ENCODE assay signal across 9 cellular contexts in genomic region chr17:27489045-27489715, GRCh38. TPM values are rescaled to one million over a fixed set of nuclear protein-coding genes. Genes with fewer than 3 reads are reported as not detected.
DNase-seq lines count a peak whose midpoint lies in the region; ATAC-seq, FAIRE-seq and TF ChIP-seq lines count a peak whose summit lies in the region.
"Had no signal": no experiment of that assay in that cellular context is flagged by ENCODE, and none has a peak within 500 bp of the region (broad histone marks: within the 10 kb centered on the region; RNA-seq: fewer than 3 reads in every experiment).

No MANE protein-coding gene starts in this region.

- FAIRE-seq in GM12891 (lab: Jason Lieb, UNC) = no peak
- FAIRE-seq: frontal cortex had no signal

- DNase-seq in HCT116 (ENCODE audit: low read depth, low spot score) = no peak
- DNase-seq in left cardiac atrium = peak; percentile 94
- DNase-seq in smooth muscle cell (lab: John Stamatoyannopoulos, UW; ENCODE audit: unreplicated experiment) = no peak
- no peak for DNase-seq in natural killer cell treated with Interleukin-12 subunit alpha and Interleukin-12 subunit beta and Interleukin-15 and Interleukin-18, amount 100 ng/mL, for 72 hours (ENCODE audit: low spot score)
- no peak for DNase-seq in GM12891 (ENCODE audit: insufficient read length, low spot score)

- peaks cover 25% of the 10 kb centered on the region for H3F3A ChIP-seq in smooth muscle cell (ENCODE audit: low read depth)

- H3K36me3 Mint-ChIP-seq in activated T-helper 17 cell treated with anti-CD3 and anti-CD28 coated beads, Interleukin-2, amount 50 U/mL, for 72 hours (ENCODE audit: low read depth) = peaks cover 18% of the 10 kb centered on the region
- H3K36me3 Mint-ChIP-seq in natural killer cell treated with Interleukin-12 subunit alpha and Interleukin-12 subunit beta and Interleukin-15 and Interleukin-18, amount 100 ng/mL, for 72 hours = no peaks in the 10 kb centered on the region

- H3K27ac Mint-ChIP-seq in activated T-helper 17 cell treated with anti-CD3 and anti-CD28 coated beads, Interleukin-2, amount 50 U/mL, for 72 hours = peak overlapping the region; percentile 4
- peak overlapping the region in 1 of 2 donors; percentile 36 for H3K27ac Mint-ChIP-seq in natural killer cell treated with Interleukin-12 subunit alpha and Interleukin-12 subunit beta and Interleukin-15 and Interleukin-18, amount 100 ng/mL, for 72 hours

- no peaks in the 10 kb centered on the region for H3K27me3 Mint-ChIP-seq in activated T-helper 17 cell treated with anti-CD3 and anti-CD28 coated beads, Interleukin-2, amount 50 U/mL, for 72 hours
- no peaks in the 10 kb centered on the region for H3K27me3 Mint-ChIP-seq in natural killer cell treated with Interleukin-12 subunit alpha and Interleukin-12 subunit beta and Interleukin-15 and Interleukin-18, amount 100 ng/mL, for 72 hours

- H3K27ac ChIP-seq in HCT116 (ENCODE audit: low read depth, low read length) = no peak overlapping the region
- peak overlapping the region; percentile 21 for H3K27ac ChIP-seq in smooth muscle cell (ENCODE audit: low read depth)

- H3K4me2 ChIP-seq in HCT116 (ENCODE audit: low read length) (no peak overlapping the region), smooth muscle cell (peak overlapping the region; percentile 59)

- BruUV-seq in HCT116 (replicated peaks; lab: Mats Ljungman, UMichigan) = no TSS peak

- ATAC-seq in HCT116 = peak; percentile 67; the same call in 1 of the 2 replicates
- ATAC-seq in activated T-helper 17 cell treated with anti-CD3 and anti-CD28 coated beads, Interleukin-2, amount 50 U/mL, for 72 hours (replicated peaks) = no peak
- peak; percentile 80 to 92 for ATAC-seq in left cardiac atrium
- no peak for ATAC-seq in natural killer cell treated with Interleukin-12 subunit alpha and Interleukin-12 subunit beta and Interleukin-15 and Interleukin-18, amount 100 ng/mL, for 72 hours
- ATAC-seq in HG03342 (IDR thresholded peaks at IDR 0.05; ENCODE audit: unreplicated experiment) = no peak
- ATAC-seq in GM21825 (IDR thresholded peaks at IDR 0.05; ENCODE audit: unreplicated experiment) = no peak

- peaks cover 17% of the 10 kb centered on the region for H3K4me1 Mint-ChIP-seq in activated T-helper 17 cell treated with anti-CD3 and anti-CD28 coated beads, Interleukin-2, amount 50 U/mL, for 72 hours
- peaks cover 28 to 31% of the 10 kb centered on the region in 2 donors for H3K4me1 Mint-ChIP-seq in natural killer cell treated with Interleukin-12 subunit alpha and Interleukin-12 subunit beta and Interleukin-15 and Interleukin-18, amount 100 ng/mL, for 72 hours (ENCODE audit: low read depth in 2 of 2)

- H4K20me1 ChIP-seq in HCT116 (ENCODE audit: insufficient read depth) (no peaks in the 10 kb centered on the region), smooth muscle cell (ENCODE audit: low read depth) (peaks cover 100% of the 10 kb centered on the region)

- peaks cover 19 to 45% of the 10 kb centered on the region in 2 experiments for H3K4me1 ChIP-seq in HCT116 (ENCODE audit: control insufficient read depth in 1 of 2, insufficient read depth in 2 of 2, low read length in 2 of 2)
- peaks cover 48% of the 10 kb centered on the region for H3K4me1 ChIP-seq in smooth muscle cell (ENCODE audit: low read depth)

- no peaks in the 10 kb centered on the region for H3K9me3 ChIP-seq in HCT116 (ENCODE audit: control insufficient read depth in 1 of 2, insufficient read depth in 1 of 2, low read depth in 1 of 2, low read length in 2 of 2)
- H3K9me3 ChIP-seq in smooth muscle cell (replicated peaks; ENCODE audit: low read depth) = no peaks in the 10 kb centered on the region

- TF ChIP-seq RAD21 in HCT116 (IDR thresholded peaks at IDR 0.05; ENCODE audit: low read depth) = no peak

- no peaks in the 10 kb centered on the region for H3K9me2 ChIP-seq in HCT116 (ENCODE audit: insufficient read depth)

- H2AFZ ChIP-seq in HCT116 (ENCODE audit: low read depth, low read length, poor library complexity, severe bottlenecking) (no peak overlapping the region), smooth muscle cell (ENCODE audit: low read depth) (no peak overlapping the region)

- no peaks in the 10 kb centered on the region for H3K36me3 ChIP-seq in HCT116 (ENCODE audit: control insufficient read depth in 1 of 2, insufficient read depth in 2 of 2, low read length in 2 of 2)
- no peaks in the 10 kb centered on the region for H3K36me3 ChIP-seq in smooth muscle cell (ENCODE audit: low read depth)

- CTCF ChIA-PET in HCT116 (lab: Charles Lee) = no interaction called here

- H3K4me3 ChIP-seq in HCT116 (replicated peaks in 1 of 2; ENCODE audit: low read depth in 1 of 2, low read length in 2 of 2) (no peak overlapping the region), smooth muscle cell (no peak overlapping the region)

- TF ChIP-seq CTCF in HCT116 (IDR thresholded peaks at IDR 0.05 in 2 of 3, conservative IDR thresholded peaks at IDR 0.05 in 1 of 3; ENCODE audit: borderline replicate concordance in 1 of 3, insufficient read depth in 1 of 3, low read depth in 2 of 3, low read length in 2 of 3) (no peak), smooth muscle cell (IDR thresholded peaks at IDR 0.05; ENCODE audit: borderline replicate concordance, insufficient read depth, poor library complexity, severe bottlenecking) (no peak)

- 51% methylated on average over 7 of the region's 7 CpGs for WGBS in smooth muscle cell (ENCODE audit: low lambda C conversion rate)

- H3K9ac ChIP-seq in HCT116 (ENCODE audit: low read length) (no peak overlapping the region), smooth muscle cell (ENCODE audit: low read depth) (no peak overlapping the region)

- intact Hi-C loops in HCT116 (cut with micrococcal nuclease) (no loop called here), left cardiac atrium (cut with DNase I) (no loop called here)

- H3K9me3 Mint-ChIP-seq in activated T-helper 17 cell treated with anti-CD3 and anti-CD28 coated beads, Interleukin-2, amount 50 U/mL, for 72 hours = no peaks in the 10 kb centered on the region
- H3K9me3 Mint-ChIP-seq in natural killer cell treated with Interleukin-12 subunit alpha and Interleukin-12 subunit beta and Interleukin-15 and Interleukin-18, amount 100 ng/mL, for 72 hours = no peaks in the 10 kb centered on the region

- no peak overlapping the region for H3K4me3 Mint-ChIP-seq in activated T-helper 17 cell treated with anti-CD3 and anti-CD28 coated beads, Interleukin-2, amount 50 U/mL, for 72 hours
- no peak overlapping the region for H3K4me3 Mint-ChIP-seq in natural killer cell treated with Interleukin-12 subunit alpha and Interleukin-12 subunit beta and Interleukin-15 and Interleukin-18, amount 100 ng/mL, for 72 hours

- TF ChIP-seq POLR2A in HCT116 (IDR thresholded peaks at IDR 0.05; ENCODE audit: borderline replicate concordance, extremely low read depth, insufficient read depth, insufficient read length) (no peak), GM12891 (IDR thresholded peaks at IDR 0.05; ENCODE audit: low read depth, low read length) (no peak)

- H3K27me3 ChIP-seq in HCT116 (ENCODE audit: insufficient read depth, low read length) (no peaks in the 10 kb centered on the region), smooth muscle cell (ENCODE audit: low read depth) (no peaks in the 10 kb centered on the region)

- no peaks in the 10 kb centered on the region for H3K79me2 ChIP-seq in HCT116 (ENCODE audit: insufficient read depth, low read length)
- H3K79me2 ChIP-seq in smooth muscle cell (ENCODE audit: low read depth) = peaks cover 100% of the 10 kb centered on the region

- POLR2A ChIA-PET in HCT116 (lab: Charles Lee) = no interaction called here

- RAD21 ChIA-PET in HCT116 (lab: Charles Lee; ENCODE audit: low non-redundant PET in 1 of 2, low total read pairs in 2 of 2, uncharacterized antibody in 2 of 2, unreplicated experiment in 2 of 2) = no interaction called here

TF ChIP-seq in HCT116, 20 proteins besides CTCF, POLR2A, EP300 and RAD21:
- no peak for TF ChIP-seq TCF7L2 (IDR thresholded peaks at IDR 0.05; ENCODE audit: borderline replicate concordance, extremely low read depth, insufficient read depth, insufficient read length)
- peak; percentile 70 for TF ChIP-seq CEBPB (IDR thresholded peaks at IDR 0.05; ENCODE audit: low read depth)

TF ChIP-seq in GM12891, 5 proteins besides CTCF, POLR2A, EP300 and RAD21:
- TF ChIP-seq SPI1 (IDR thresholded peaks at IDR 0.05; ENCODE audit: low read depth, low read length) = no peak
- TF ChIP-seq TAF1 (IDR thresholded peaks at IDR 0.05; ENCODE audit: low read depth, low read length) = no peak
- TF ChIP-seq POLR2AphosphoS5 (IDR thresholded peaks at IDR 0.05; ENCODE audit: low read depth, low read length) = no peak
- no peak for TF ChIP-seq PAX5 (IDR thresholded peaks at IDR 0.05; ENCODE audit: insufficient read depth, low read length, severe bottlenecking)
- no peak for TF ChIP-seq POU2F2 (IDR thresholded peaks at IDR 0.05; ENCODE audit: low read depth, low read length)

RNA-seq across cellular contexts. Expression of gene KSR1, which starts 32.9 kb away (rescaled TPM):
- total RNA-seq in HCT116 (2021; ENCODE audit: unreplicated experiment) = 16.5 TPM
- polyA plus RNA-seq in HCT116 (2012) = 15.3 and 18.7 TPM in 2 replicates
- 10 to 100 TPM; 46.1 to 52.6 TPM for total RNA-seq in activated T-helper 17 cell treated with anti-CD3 and anti-CD28 coated beads, Interleukin-2, amount 50 U/mL, for 72 hours
- 10 to 100 TPM; 15.5 to 23.8 TPM for total RNA-seq in left cardiac atrium
- 65.1 and 69.2 TPM in 2 replicates for total RNA-seq in smooth muscle cell
- 40.4 and 53.2 TPM in 2 replicates for polyA plus RNA-seq in smooth muscle cell
- total RNA-seq in natural killer cell treated with Interleukin-12 subunit alpha and Interleukin-12 subunit beta and Interleukin-15 and Interleukin-18, amount 100 ng/mL, for 72 hours = 100 to 1,000 TPM; 122 to 236 TPM
- 20.4 TPM for polyA plus RNA-seq in GM12891 (2012; ENCODE audit: low read depth, missing spikeins)

Comparison
In these comparisons a context has a peak if more than half of its experiments do, and no peak if none do; other contexts are left out.
1. ATAC-seq: peak in HCT116 (single experiment) and left cardiac atrium (2 of 2); none in activated T-helper 17 cell treated with anti-CD3 and anti-CD28 coated beads, Interleukin-2, amount 50 U/mL, for 72 hours (single experiment), natural killer cell treated with Interleukin-12 subunit alpha and Interleukin-12 subunit beta and Interleukin-15 and Interleukin-18, amount 100 ng/mL, for 72 hours (0 of 2), HG03342 (single experiment) and GM21825 (single experiment).